Comparison of ENCODE assay signal across 11 cellular contexts in genomic region chr3:45599424-45599886, GRCh38. TPM values are rescaled to one million over a fixed set of nuclear protein-coding genes. Genes with fewer than 3 reads are reported as not detected.
DNase-seq lines count a peak whose midpoint lies in the region; ATAC-seq, FAIRE-seq and TF ChIP-seq lines count a peak whose summit lies in the region.
"Had no signal": no experiment of that assay in that cellular context is flagged by ENCODE, and none has a peak within 500 bp of the region (broad histone marks: within the 10 kb centered on the region; RNA-seq: fewer than 3 reads in every experiment).

No MANE protein-coding gene starts in this region.

- TF ChIP-seq CTCF in WI38 (IDR thresholded peaks at IDR 0.05; ENCODE audit: low read depth, low read length) (no peak), left lung (IDR thresholded peaks at IDR 0.05) (no peak), D721Med (IDR thresholded peaks at IDR 0.05; ENCODE audit: insufficient read depth, missing control alignments) (no peak)

- H3K9me3 ChIP-seq in left lung, result no peaks in the 10 kb centered on the region

- peaks cover 0 to 20% of the 10 kb centered on the region in 2 donors for H3K36me3 ChIP-seq in left lung

- H3K27ac ChIP-seq in left lung, result peak overlapping the region; percentile 20 to 28

- peak overlapping the region; percentile 8; the same call in 1 of the 2 replicates for H3K4me3 ChIP-seq in WI38 (ENCODE audit: low read depth, low read length)
- peak overlapping the region in 1 of 2 donors; percentile 2 for H3K4me3 ChIP-seq in left lung

- no peaks in the 10 kb centered on the region for H3K27me3 Mint-ChIP-seq in stimulated activated naive B cell treated with anti-CD40 and anti-IgM and Interleukin-4, amounts not matched to agents 10 μg/mL and 1 μg/mL and 100 μg/mL, for 72 hours
- H3K27me3 Mint-ChIP-seq: progenitor cell of endocrine pancreas had no signal

- no peak for FAIRE-seq in D721Med (lab: Jason Lieb, UNC)

- H3K36me3 Mint-ChIP-seq in stimulated activated naive B cell treated with anti-CD40 and anti-IgM and Interleukin-4, amounts not matched to agents 10 μg/mL and 1 μg/mL and 100 μg/mL, for 72 hours, result peaks cover 30 to 60% of the 10 kb centered on the region in 2 donors

- DNase-seq in DMS 273 (lab: John Stamatoyannopoulos, UW; ENCODE audit: unreplicated experiment) (peak; percentile 55), DMS 273 treated with DMSO at 0.1 percent for 48 hours (lab: John Stamatoyannopoulos, UW) (no peak), left lung (no peak), D721Med (ENCODE audit: insufficient read length, low spot score) (no peak)
- DNase-seq in stimulated activated naive B cell treated with anti-CD40 and anti-IgM and Interleukin-4, amounts not matched to agents 10 μg/mL and 1 μg/mL and 100 μg/mL, for 72 hours, result no peak
- DNase-seq: activated effector memory CD4-positive, alpha-beta T cell treated with Interleukin-2 at 50 U/mL for 16 hours had no signal

- intact Hi-C loops in left lung (cut with DNase I), result loop anchor here in 1 of 2 donors (10.0 kb wide), 1 partner anchor 55 kb away; no protein-coding TSS in a partner anchor

- H3K27me3 ChIP-seq in left lung, result no peaks in the 10 kb centered on the region
- H3K27me3 ChIP-seq: dorsolateral prefrontal cortex had no signal

- H3K9me3 Mint-ChIP-seq in stimulated activated naive B cell treated with anti-CD40 and anti-IgM and Interleukin-4, amounts not matched to agents 10 μg/mL and 1 μg/mL and 100 μg/mL, for 72 hours, result no peaks in the 10 kb centered on the region

- peak; percentile 23 for ATAC-seq in left lung
- no peak for ATAC-seq in stimulated activated naive B cell treated with anti-CD40 and anti-IgM and Interleukin-4, amounts not matched to agents 10 μg/mL and 1 μg/mL and 100 μg/mL, for 72 hours (replicated peaks)
- no peak for ATAC-seq in HG03175 (IDR thresholded peaks at IDR 0.05; ENCODE audit: unreplicated experiment)
- ATAC-seq in HG02973 (IDR thresholded peaks at IDR 0.05; ENCODE audit: unreplicated experiment), result no peak

- H3K27ac Mint-ChIP-seq in stimulated activated naive B cell treated with anti-CD40 and anti-IgM and Interleukin-4, amounts not matched to agents 10 μg/mL and 1 μg/mL and 100 μg/mL, for 72 hours, result peak overlapping the region; percentile 20
- H3K27ac Mint-ChIP-seq: progenitor cell of endocrine pancreas had no signal

- peaks cover 62 to 86% of the 10 kb centered on the region in 2 donors for H3K4me1 Mint-ChIP-seq in stimulated activated naive B cell treated with anti-CD40 and anti-IgM and Interleukin-4, amounts not matched to agents 10 μg/mL and 1 μg/mL and 100 μg/mL, for 72 hours

- peak overlapping the region in 1 of 2 donors; percentile 19 for H3K4me3 Mint-ChIP-seq in stimulated activated naive B cell treated with anti-CD40 and anti-IgM and Interleukin-4, amounts not matched to agents 10 μg/mL and 1 μg/mL and 100 μg/mL, for 72 hours

- H3K4me1 ChIP-seq in left lung, result peaks cover 35 to 70% of the 10 kb centered on the region in 2 donors

RNA-seq across cellular contexts. Expression of gene LIMD1, which starts 4.9 kb away (rescaled TPM):
- 100 to 1,000 TPM in 1 of 2 donors, 10 to 100 TPM in 1; 68.0 to 104 TPM for total RNA-seq in left lung
